ENCODE assay signal across 1 cellular context in the genomic region with DNA sequence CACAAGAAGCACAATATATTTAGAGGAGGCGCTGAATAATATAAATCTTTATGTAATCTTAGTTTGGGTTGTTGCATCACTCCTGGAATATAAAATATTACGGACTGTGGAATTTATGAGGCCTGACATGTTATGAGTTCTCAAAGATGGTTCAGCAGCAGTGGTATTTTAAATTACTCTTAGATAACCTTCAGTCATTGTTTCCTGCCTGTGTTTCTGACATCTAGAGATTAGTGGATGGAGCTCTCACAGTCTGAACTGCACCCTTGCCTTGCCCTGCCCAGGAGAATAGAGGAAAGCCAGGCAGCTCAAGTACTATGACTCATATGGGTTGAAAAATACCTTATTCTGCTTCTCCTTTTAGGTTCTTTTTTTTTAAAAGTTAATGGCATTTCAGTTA.
TF ChIP-seq lines count a peak whose summit lies in the region.

No MANE protein-coding gene starts in this region.

TF ChIP-seq in HepG2, 621 proteins besides CTCF, POLR2A, EP300 and RAD21:
- TF ChIP-seq, protein P1, sequence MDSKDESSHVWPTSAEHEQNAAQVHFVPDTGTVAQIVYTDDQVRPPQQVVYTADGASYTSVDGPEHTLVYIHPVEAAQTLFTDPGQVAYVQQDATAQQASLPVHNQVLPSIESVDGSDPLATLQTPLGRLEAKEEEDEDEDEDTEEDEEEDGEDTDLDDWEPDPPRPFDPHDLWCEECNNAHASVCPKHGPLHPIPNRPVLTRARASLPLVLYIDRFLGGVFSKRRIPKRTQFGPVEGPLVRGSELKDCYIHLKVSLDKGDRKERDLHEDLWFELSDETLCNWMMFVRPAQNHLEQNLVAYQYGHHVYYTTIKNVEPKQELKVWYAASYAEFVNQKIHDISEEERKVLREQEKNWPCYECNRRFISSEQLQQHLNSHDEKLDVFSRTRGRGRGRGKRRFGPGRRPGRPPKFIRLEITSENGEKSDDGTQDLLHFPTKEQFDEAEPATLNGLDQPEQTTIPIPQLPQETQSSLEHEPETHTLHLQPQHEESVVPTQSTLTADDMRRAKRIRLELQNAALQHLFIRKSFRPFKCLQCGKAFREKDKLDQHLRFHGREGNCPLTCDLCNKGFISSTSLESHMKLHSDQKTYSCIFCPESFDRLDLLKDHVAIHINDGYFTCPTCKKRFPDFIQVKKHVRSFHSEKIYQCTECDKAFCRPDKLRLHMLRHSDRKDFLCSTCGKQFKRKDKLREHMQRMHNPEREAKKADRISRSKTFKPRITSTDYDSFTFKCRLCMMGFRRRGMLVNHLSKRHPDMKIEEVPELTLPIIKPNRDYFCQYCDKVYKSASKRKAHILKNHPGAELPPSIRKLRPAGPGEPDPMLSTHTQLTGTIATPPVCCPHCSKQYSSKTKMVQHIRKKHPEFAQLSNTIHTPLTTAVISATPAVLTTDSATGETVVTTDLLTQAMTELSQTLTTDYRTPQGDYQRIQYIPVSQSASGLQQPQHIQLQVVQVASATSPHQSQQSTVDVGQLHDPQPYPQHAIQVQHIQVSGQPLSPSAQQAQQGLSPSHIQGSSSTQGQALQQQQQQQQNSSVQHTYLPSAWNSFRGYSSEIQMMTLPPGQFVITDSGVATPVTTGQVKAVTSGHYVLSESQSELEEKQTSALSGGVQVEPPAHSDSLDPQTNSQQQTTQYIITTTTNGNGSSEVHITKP (CRISPR knock-in tag; IDR thresholded peaks at IDR 0.05; ENCODE audit: low read depth): no peak
- TF ChIP-seq POLR2G (IDR thresholded peaks at IDR 0.05; ENCODE audit: low read depth, low read length) (0 out of 2 replicates have a peak, but pooled peaks have one; percentile 15), ERF (CRISPR knock-in tag; IDR thresholded peaks at IDR 0.05) (no peak), RBM22 (optimal IDR thresholded peaks at IDR 0.05; ENCODE audit: low read length) (peak; percentile 68), ZNF282 (IDR thresholded peaks at IDR 0.05; ENCODE audit: partially characterized antibody) (no peak), JUND (CRISPR knock-in tag; IDR thresholded peaks at IDR 0.05) (no peak), ZFP41 (CRISPR knock-in tag; IDR thresholded peaks at IDR 0.05; ENCODE audit: borderline replicate concordance) (no peak), ZNF296 (CRISPR knock-in tag; conservative IDR thresholded peaks at IDR 0.05) (no peak), MBD4 (IDR thresholded peaks at IDR 0.05; ENCODE audit: borderline replicate concordance, low read length) (no peak), MED8 (CRISPR knock-in tag; IDR thresholded peaks at IDR 0.05; ENCODE audit: insufficient replicate concordance) (no peak), CEBPB (IDR thresholded peaks at IDR 0.05; ENCODE audit: borderline replicate concordance, low read depth, low read length) (peak; percentile 25; the same call in 1 of the 2 replicates)
- TF ChIP-seq, protein P2, sequence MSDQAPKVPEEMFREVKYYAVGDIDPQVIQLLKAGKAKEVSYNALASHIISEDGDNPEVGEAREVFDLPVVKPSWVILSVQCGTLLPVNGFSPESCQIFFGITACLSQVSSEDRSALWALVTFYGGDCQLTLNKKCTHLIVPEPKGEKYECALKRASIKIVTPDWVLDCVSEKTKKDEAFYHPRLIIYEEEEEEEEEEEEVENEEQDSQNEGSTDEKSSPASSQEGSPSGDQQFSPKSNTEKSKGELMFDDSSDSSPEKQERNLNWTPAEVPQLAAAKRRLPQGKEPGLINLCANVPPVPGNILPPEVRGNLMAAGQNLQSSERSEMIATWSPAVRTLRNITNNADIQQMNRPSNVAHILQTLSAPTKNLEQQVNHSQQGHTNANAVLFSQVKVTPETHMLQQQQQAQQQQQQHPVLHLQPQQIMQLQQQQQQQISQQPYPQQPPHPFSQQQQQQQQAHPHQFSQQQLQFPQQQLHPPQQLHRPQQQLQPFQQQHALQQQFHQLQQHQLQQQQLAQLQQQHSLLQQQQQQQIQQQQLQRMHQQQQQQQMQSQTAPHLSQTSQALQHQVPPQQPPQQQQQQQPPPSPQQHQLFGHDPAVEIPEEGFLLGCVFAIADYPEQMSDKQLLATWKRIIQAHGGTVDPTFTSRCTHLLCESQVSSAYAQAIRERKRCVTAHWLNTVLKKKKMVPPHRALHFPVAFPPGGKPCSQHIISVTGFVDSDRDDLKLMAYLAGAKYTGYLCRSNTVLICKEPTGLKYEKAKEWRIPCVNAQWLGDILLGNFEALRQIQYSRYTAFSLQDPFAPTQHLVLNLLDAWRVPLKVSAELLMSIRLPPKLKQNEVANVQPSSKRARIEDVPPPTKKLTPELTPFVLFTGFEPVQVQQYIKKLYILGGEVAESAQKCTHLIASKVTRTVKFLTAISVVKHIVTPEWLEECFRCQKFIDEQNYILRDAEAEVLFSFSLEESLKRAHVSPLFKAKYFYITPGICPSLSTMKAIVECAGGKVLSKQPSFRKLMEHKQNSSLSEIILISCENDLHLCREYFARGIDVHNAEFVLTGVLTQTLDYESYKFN (CRISPR knock-in tag; conservative IDR thresholded peaks at IDR 0.05): no peak
